ENCODE assay signal across 12 cellular contexts in the genomic region with DNA sequence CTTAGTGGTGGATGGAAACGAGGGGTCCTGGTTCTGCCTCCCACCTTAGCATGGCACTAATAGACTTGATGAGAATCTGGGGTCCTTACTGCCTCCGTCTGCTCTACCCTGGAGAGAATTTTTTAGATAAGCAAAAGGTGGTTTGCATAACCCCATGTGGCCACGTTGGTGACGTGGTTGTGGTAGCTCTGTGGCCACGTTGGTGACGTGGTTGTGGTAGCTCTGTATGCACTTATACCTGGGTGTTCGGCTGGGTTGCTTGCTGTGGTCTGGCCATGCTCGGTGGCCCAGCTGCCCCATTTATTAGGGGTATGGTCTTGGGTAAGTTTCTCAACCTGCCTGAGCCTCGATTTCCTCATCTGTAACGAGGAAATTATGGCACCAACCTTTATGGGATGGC. TPM values are rescaled to one million over a fixed set of nuclear protein-coding genes. Genes with fewer than 3 reads are reported as not detected.
A peak's percentile ranks its signal among the peaks of the same experiment; 100 is the strongest.
DNase-seq lines count a peak whose midpoint lies in the region; ATAC-seq and TF ChIP-seq lines count a peak whose summit lies in the region.
"Had no signal": no experiment of that assay in that cellular context is flagged by ENCODE, and none has a peak within 500 bp of the region (broad histone marks: within the 10 kb centered on the region; RNA-seq: fewer than 3 reads in every experiment).

No MANE protein-coding gene starts in this region.

- peaks cover 83% of the 10 kb centered on the region for H3K4me1 ChIP-seq in OCI-LY7 (ENCODE audit: insufficient read depth, low read length, poor library complexity, severe bottlenecking)
- H3K4me1 ChIP-seq: prostate gland had no signal

- no peaks in the 10 kb centered on the region for H3K36me3 ChIP-seq in OCI-LY7 (ENCODE audit: insufficient read depth, low read length)
- H3K36me3 ChIP-seq: prostate gland, tibial nerve had no signal

- no peak overlapping the region for H3K4me3 Mint-ChIP-seq in activated T-cell treated with anti-CD3 and anti-CD28 coated beads, Interleukin-2, amount 50 U/mL, for 4 hours

- H2AFZ ChIP-seq in OCI-LY7 (ENCODE audit: low read length): no peak overlapping the region

- H3K79me2 ChIP-seq in OCI-LY7 (ENCODE audit: insufficient read depth, low read depth, low read length): no peaks in the 10 kb centered on the region

- ATAC-seq in activated T-cell treated with anti-CD3 and anti-CD28 coated beads, Interleukin-2, amount 50 U/mL, for 4 hours: peak; percentile 44 to 50

- DNase-seq in GM12865 (ENCODE audit: low read depth) (peak; percentile 61), OCI-LY7 (ENCODE audit: low spot score) (peak; percentile 44), superior temporal gyrus (ENCODE audit: extremely low spot score) (no peak), H4 (ENCODE audit: low spot score) (no peak), T1000 (lab: John Stamatoyannopoulos, UW) (no peak)
- peak; percentile 30 for DNase-seq in activated T-cell treated with anti-CD3 and anti-CD28 coated beads, Interleukin-2, amount 50 U/mL, for 4 hours
- DNase-seq in stimulated activated CD8-positive, alpha-beta memory T cell treated with anti-CD3 and anti-CD28 coated beads, Interleukin-15, amount 100 ng/mL, for 4 hours (ENCODE audit: low read depth in 2 of 2): peak; percentile 35 to 43
- DNase-seq: NCI-H1930; stimulated activated CD4-positive, alpha-beta T cell treated with anti-CD3 and anti-CD28 coated beads, Interleukin-1b, Interleukin-23, amount 100 ng/mL, for 48 hours had no signal

- TF ChIP-seq CTCF in GM12865 (IDR thresholded peaks at IDR 0.05; ENCODE audit: insufficient read depth, low read depth, low read length, missing control alignments) (no peak), OCI-LY7 (conservative IDR thresholded peaks at IDR 0.05; ENCODE audit: low read length) (no peak)

- no peaks in the 10 kb centered on the region for H3K9me3 ChIP-seq in OCI-LY7 (ENCODE audit: low read length)
- H3K9me3 ChIP-seq: prostate gland, tibial nerve had no signal

- peak overlapping the region; percentile 1; the same call in 1 of the 2 replicates for H3K4me2 ChIP-seq in OCI-LY7 (ENCODE audit: low read length)

- intact Hi-C loops in OCI-LY7 (cut with micrococcal nuclease; ENCODE audit: unreplicated experiment): no loop called here

- BruUV-seq in OCI-LY7 (replicated peaks; lab: Mats Ljungman, UMichigan): no TSS peak

- POLR2A ChIA-PET in OCI-LY7 (lab: Charles Lee): interaction anchor here (0.7 kb wide), 1 partner anchor 62 kb away, joined by 6 read pairs; no protein-coding TSS in a partner anchor

- H3K27me3 Mint-ChIP-seq in activated T-cell treated with anti-CD3 and anti-CD28 coated beads, Interleukin-2, amount 50 U/mL, for 4 hours (ENCODE audit: low read depth): no peaks in the 10 kb centered on the region

- CTCF ChIA-PET in OCI-LY7 (lab: Charles Lee; ENCODE audit: unreplicated experiment): no interaction called here

- H3K27ac ChIP-seq in OCI-LY7 (ENCODE audit: low read depth, low read length, poor library complexity, severe bottlenecking): peak overlapping the region; percentile 26
- H3K27ac ChIP-seq: coronary artery, prostate gland, tibial nerve had no signal

- H4K20me1 ChIP-seq in OCI-LY7 (ENCODE audit: insufficient read depth, low read length): no peaks in the 10 kb centered on the region

- no peak overlapping the region for H3K4me3 ChIP-seq in GM12865 (ENCODE audit: low read depth, low read length)
- no peak overlapping the region for H3K4me3 ChIP-seq in OCI-LY7 (ENCODE audit: low read depth, low read length, poor library complexity, severe bottlenecking)
- H3K4me3 ChIP-seq: coronary artery, prostate gland, tibial nerve had no signal

- no peaks in the 10 kb centered on the region for H3K36me3 Mint-ChIP-seq in activated T-cell treated with anti-CD3 and anti-CD28 coated beads, Interleukin-2, amount 50 U/mL, for 4 hours (ENCODE audit: insufficient read depth)

- H3K4me1 Mint-ChIP-seq in activated T-cell treated with anti-CD3 and anti-CD28 coated beads, Interleukin-2, amount 50 U/mL, for 4 hours (ENCODE audit: low read depth): peaks cover 33% of the 10 kb centered on the region

- H3K9me3 Mint-ChIP-seq in activated T-cell treated with anti-CD3 and anti-CD28 coated beads, Interleukin-2, amount 50 U/mL, for 4 hours: no peaks in the 10 kb centered on the region

- no peaks in the 10 kb centered on the region for H3K9me2 ChIP-seq in OCI-LY7 (ENCODE audit: insufficient read depth, low read length)

RNA-seq across cellular contexts. Expression of gene SPIRE2, which starts 13.0 kb away (rescaled TPM):
- 7.1 and 9.4 TPM in 2 replicates for total RNA-seq in OCI-LY7 (2014; rRNA removed; shearing (Covaris generic))
- total RNA-seq in OCI-LY7 (2022): 43.8 and 48.5 TPM in 2 replicates
- total RNA-seq in activated T-cell treated with anti-CD3 and anti-CD28 coated beads, Interleukin-2, amount 50 U/mL, for 4 hours: under 1 TPM; 0.21 to 0.49 (median 0.23) TPM
- 4.6 and 5.0 TPM in 2 replicates for total RNA-seq in H4 (2014; rRNA removed; shearing (Covaris generic))

RNA-seq across cellular contexts. Expression of gene FANCA, which starts 24.8 kb away (rescaled TPM):
- total RNA-seq in OCI-LY7 (2014; rRNA removed; shearing (Covaris generic)): 390 and 478 TPM in 2 replicates
- 643 and 721 TPM in 2 replicates for total RNA-seq in OCI-LY7 (2022)
- total RNA-seq in activated T-cell treated with anti-CD3 and anti-CD28 coated beads, Interleukin-2, amount 50 U/mL, for 4 hours: 100 to 1,000 TPM in 1 of 3 donors, 10 to 100 TPM in 2; 76.3 to 100 (median 89.4) TPM
- total RNA-seq in H4 (2014; rRNA removed; shearing (Covaris generic)): 18.8 and 23.4 TPM in 2 replicates

RNA-seq across cellular contexts. Expression of gene TCF25, which starts 32.1 kb away (rescaled TPM):
- total RNA-seq in OCI-LY7 (2014; rRNA removed; shearing (Covaris generic)): 120 and 141 TPM in 2 replicates
- total RNA-seq in OCI-LY7 (2022): 255 and 263 TPM in 2 replicates
- 100 to 1,000 TPM; 144 to 182 (median 164) TPM for total RNA-seq in activated T-cell treated with anti-CD3 and anti-CD28 coated beads, Interleukin-2, amount 50 U/mL, for 4 hours
- total RNA-seq in H4 (2014; rRNA removed; shearing (Covaris generic)): 95.7 and 97.1 TPM in 2 replicates

Comparison
In these comparisons a context has a peak if more than half of its experiments do, and no peak if none do; other contexts are left out.
1. DNase-seq: peak in GM12865 (single experiment), OCI-LY7 (single experiment), activated T-cell treated with anti-CD3 and anti-CD28 coated beads, Interleukin-2, amount 50 U/mL, for 4 hours (single experiment) and stimulated activated CD8-positive, alpha-beta memory T cell treated with anti-CD3 and anti-CD28 coated beads, Interleukin-15, amount 100 ng/mL, for 4 hours (2 of 2); none in superior temporal gyrus (single experiment), H4 (single experiment) and T1000 (single experiment).